In genomic region chr13:112781881-112782361, GRCh38 we compare ENCODE assay signal across 13 cellular contexts.
DNase-seq lines count a peak whose midpoint lies in the region; ATAC-seq, FAIRE-seq and TF ChIP-seq lines count a peak whose summit lies in the region.
"Had no signal": no experiment of that assay in that cellular context is flagged by ENCODE, and none has a peak within 500 bp of the region (broad histone marks: within the 10 kb centered on the region; RNA-seq: fewer than 3 reads in every experiment).

No MANE protein-coding gene starts in this region.

- H3K9me3 Mint-ChIP-seq in Caco-2 (ENCODE audit: unreplicated experiment): no peaks in the 10 kb centered on the region

- H2BK5ac ChIP-seq in IMR-90 (ENCODE audit: low read depth, low read length, poor library complexity, severe bottlenecking): peak overlapping the region; percentile 29

- H2BK120ac ChIP-seq in IMR-90 (ENCODE audit: low read depth, low read length): no peak overlapping the region

- CTCF ChIA-PET in IMR-90 (lab: Yijun Ruan, JAX) (no interaction called here), Caco-2 (lab: Charles Lee) (no interaction called here)

- peak overlapping the region; percentile 30; the same call in 1 of the 2 replicates for H4K5ac ChIP-seq in IMR-90 (ENCODE audit: low read depth, low read length)

- H4K91ac ChIP-seq in IMR-90 (ENCODE audit: insufficient read depth, low read depth, low read length): no peak overlapping the region

- no peak overlapping the region for H3K4me3 Mint-ChIP-seq in Caco-2 (ENCODE audit: unreplicated experiment)

- no peak overlapping the region for H3K27ac ChIP-seq in IMR-90 (ENCODE audit: insufficient read depth, low read length)
- H3K27ac ChIP-seq in right cardiac atrium (ENCODE audit: low read length): peak overlapping the region; percentile 40
- H3K27ac ChIP-seq in gastrocnemius medialis: peak overlapping the region; percentile 10 to 58 (median 38)
- H3K27ac ChIP-seq in Karpas-422 (ENCODE audit: low read length): no peak overlapping the region
- H3K27ac ChIP-seq: tibial artery had no signal

- no peak overlapping the region for H4K8ac ChIP-seq in IMR-90 (ENCODE audit: low read depth in 2 of 2, low read length in 2 of 2)

- no peak for TF ChIP-seq RAD21 in IMR-90 (IDR thresholded peaks at IDR 0.05; ENCODE audit: low read length)

- H3K4me2 ChIP-seq in IMR-90 (ENCODE audit: low read depth, low read length): no peak overlapping the region
- no peak overlapping the region for H3K4me2 ChIP-seq in Karpas-422 (ENCODE audit: low read depth, low read length, poor library complexity, severe bottlenecking)

- dilution Hi-C loops in IMR-90 (cut with HindIII; ENCODE audit: low sequenced_read_pairs, unreplicated experiment): no loop called here

- H3K14ac ChIP-seq in IMR-90 (replicated peaks; ENCODE audit: low read depth, low read length): 0 out of 2 replicates have a peak overlapping the region, but pooled peaks have one; percentile 29

- POLR2A ChIA-PET in IMR-90 (lab: Charles Lee; ENCODE audit: unreplicated experiment) (interaction anchor here (0.6 kb wide), 1 partner anchor 20 kb away, joined by 3 read pairs; no protein-coding TSS in a partner anchor), Caco-2 (lab: Charles Lee) (no interaction called here)

- H3K79me1 ChIP-seq in IMR-90 (ENCODE audit: low read depth in 1 of 2, low read length in 2 of 2): peaks cover 25 to 30% of the 10 kb centered on the region in 2 experiments

- H3K4ac ChIP-seq in IMR-90 (ENCODE audit: low read depth, low read length): peak overlapping the region; percentile 35; the same call in 1 of the 2 replicates

- H3K4me3 ChIP-seq in IMR-90 (ENCODE audit: insufficient read depth, low read depth, low read length) (no peak overlapping the region), right cardiac atrium (ENCODE audit: low read length) (no peak overlapping the region), gastrocnemius medialis (no peak overlapping the region), Karpas-422 (ENCODE audit: low read length) (no peak overlapping the region), Caco-2 (ENCODE audit: low read depth, low read length) (no peak overlapping the region)
- H3K4me3 ChIP-seq: esophagus squamous epithelium, Peyer's patch, tibial artery had no signal

- no peak overlapping the region for H3K56ac ChIP-seq in IMR-90 (ENCODE audit: extremely low read depth, insufficient read depth, low read length)

- H3K4me1 ChIP-seq in IMR-90 (ENCODE audit: control insufficient read depth, insufficient read depth, low read length) (peaks cover 30% of the 10 kb centered on the region), right cardiac atrium (ENCODE audit: control insufficient read depth, insufficient read depth, low read length) (peaks cover 13% of the 10 kb centered on the region), gastrocnemius medialis (peaks cover 8 to 12% of the 10 kb centered on the region in 2 donors), Karpas-422 (ENCODE audit: low read length) (no peaks in the 10 kb centered on the region), Caco-2 (no peaks in the 10 kb centered on the region)
- H3K4me1 ChIP-seq: Peyer's patch, tibial artery had no signal

- H3K27me3 Mint-ChIP-seq in Caco-2 (ENCODE audit: insufficient read depth, unreplicated experiment): no peaks in the 10 kb centered on the region

- H2AK9ac ChIP-seq in IMR-90 (replicated peaks; ENCODE audit: low read depth, low read length, poor library complexity): peak overlapping the region; percentile 23

- intact Hi-C loops in IMR-90 (cut with micrococcal nuclease) (loop anchor here (5.0 kb wide), 1 partner anchor 90 kb away; the partner anchor contains the start of gene ATP11A), right cardiac atrium (cut with DNase I) (no loop called here), gastrocnemius medialis (cut with DNase I; ENCODE audit: low total_unique reads) (no loop called here), Caco-2 (cut with micrococcal nuclease; ENCODE audit: unreplicated experiment) (no loop called here)

- H3K36me3 Mint-ChIP-seq in Caco-2 (ENCODE audit: insufficient read depth, unreplicated experiment): peaks cover 57% of the 10 kb centered on the region

- TF ChIP-seq POLR2A in IMR-90 (IDR thresholded peaks at IDR 0.05; ENCODE audit: low read depth, low read length): no peak
- TF ChIP-seq POLR2A in gastrocnemius medialis (IDR thresholded peaks at IDR 0.05): no peak

- H2BK15ac ChIP-seq in IMR-90 (ENCODE audit: low read depth, low read length): peak overlapping the region; percentile 21; the same call in 1 of the 3 replicates

- FAIRE-seq in urothelium cell line (lab: Jason Lieb, UNC): no peak

- no peak for TF ChIP-seq CTCF in IMR-90 (conservative IDR thresholded peaks at IDR 0.05; ENCODE audit: low read depth, low read length)
- no peak for TF ChIP-seq CTCF in gastrocnemius medialis (IDR thresholded peaks at IDR 0.05 in 4 of 5, conservative IDR thresholded peaks at IDR 0.05 in 1 of 5)
- no peak for TF ChIP-seq CTCF in Caco-2 (IDR thresholded peaks at IDR 0.05; ENCODE audit: insufficient read depth in 1 of 2, low read depth in 1 of 2, low read length in 1 of 2, severe bottlenecking in 1 of 2, unreplicated experiment in 1 of 2)

- no peak overlapping the region for H3K27ac Mint-ChIP-seq in Caco-2 (ENCODE audit: unreplicated experiment)

- H3K36me3 ChIP-seq in IMR-90 (ENCODE audit: control insufficient read depth, insufficient read depth, low read length) (peaks cover 4% of the 10 kb centered on the region; the same call in 1 of the 2 replicates), gastrocnemius medialis (peaks cover 0 to 7% of the 10 kb centered on the region in 2 donors), Karpas-422 (ENCODE audit: insufficient read depth, low read length) (no peaks in the 10 kb centered on the region), Caco-2 (ENCODE audit: control insufficient read depth, insufficient read depth, low read length) (peaks cover 3% of the 10 kb centered on the region)

- no TSS peak for BruUV-seq in IMR-90 (replicated peaks; lab: Mats Ljungman, UMichigan)
- no TSS peak for BruUV-seq in Caco-2 (replicated peaks; lab: Mats Ljungman, UMichigan)

- H4K20me1 ChIP-seq in IMR-90 (ENCODE audit: insufficient read depth, low read length) (peaks cover 22% of the 10 kb centered on the region), Karpas-422 (ENCODE audit: insufficient read depth, low read depth, low read length) (no peaks in the 10 kb centered on the region)

- no peaks in the 10 kb centered on the region for H3K9me2 ChIP-seq in Karpas-422 (replicated peaks; ENCODE audit: insufficient read depth, low read length)

- no peaks in the 10 kb centered on the region for H3K79me2 ChIP-seq in Karpas-422 (ENCODE audit: low read length)

- H3K9me1 ChIP-seq in IMR-90 (ENCODE audit: insufficient read depth, low read length): peaks cover 15% of the 10 kb centered on the region

- no peaks in the 10 kb centered on the region for H3K4me1 Mint-ChIP-seq in Caco-2 (ENCODE audit: low read depth, unreplicated experiment)

- no peaks in the 10 kb centered on the region for H3K9me3 ChIP-seq in IMR-90 (ENCODE audit: control insufficient read depth, insufficient read depth, low read length)
- H3K9me3 ChIP-seq in right cardiac atrium (ENCODE audit: control insufficient read depth, low read length): no peaks in the 10 kb centered on the region
- no peaks in the 10 kb centered on the region for H3K9me3 ChIP-seq in gastrocnemius medialis
- H3K9me3 ChIP-seq in Karpas-422 (ENCODE audit: low read length): no peaks in the 10 kb centered on the region
- no peaks in the 10 kb centered on the region for H3K9me3 ChIP-seq in Caco-2
- H3K9me3 ChIP-seq: esophagus squamous epithelium, Peyer's patch, tibial artery had no signal

- ATAC-seq in IMR-90 (ENCODE audit: low read depth): no peak
- ATAC-seq in right cardiac atrium: peak; percentile 58 to 64
- peak in 1 of 2 donors; percentile 62 for ATAC-seq in gastrocnemius medialis

- H3K27me3 ChIP-seq in IMR-90 (ENCODE audit: control insufficient read depth, insufficient read depth, low read length) (no peaks in the 10 kb centered on the region), right cardiac atrium (ENCODE audit: control insufficient read depth, insufficient read depth) (no peaks in the 10 kb centered on the region), gastrocnemius medialis (no peaks in the 10 kb centered on the region), Karpas-422 (ENCODE audit: low read length) (no peaks in the 10 kb centered on the region), Caco-2 (replicated peaks; ENCODE audit: control insufficient read depth, insufficient read depth, low read length) (no peaks in the 10 kb centered on the region)
- H3K27me3 ChIP-seq: esophagus squamous epithelium, Peyer's patch, tibial artery had no signal

- no peak overlapping the region for H3K23ac ChIP-seq in IMR-90 (ENCODE audit: low read depth, low read length)

- in situ Hi-C loops in IMR-90 (cut with MboI; ENCODE audit: low sequenced_read_pairs): no loop called here
- in situ Hi-C loops in gastrocnemius medialis (cut with MboI; ENCODE audit: low sequenced_read_pairs in 4 of 4): no loop called here

- 100% methylated on average over 5 of the region's 19 CpGs; no CpG with 5 or more reads in 1 of the 2 experiments for WGBS in IMR-90 (ENCODE audit: extremely low coverage in 2 of 2, insufficient read length in 1 of 2), 2 experiments
- WGBS in right cardiac atrium: 66% methylated on average over 19 of the region's 19 CpGs

- H3K18ac ChIP-seq in IMR-90 (ENCODE audit: low read depth, low read length): peak overlapping the region; percentile 17; the same call in 1 of the 2 replicates

- peak overlapping the region; percentile 68 for H2AK5ac ChIP-seq in IMR-90 (ENCODE audit: low read depth, low read length)

- no peak overlapping the region for H2BK20ac ChIP-seq in IMR-90 (ENCODE audit: low read depth, low read length)

- H2AFZ ChIP-seq in IMR-90 (replicated peaks; ENCODE audit: low read length, poor library complexity) (peak overlapping the region; percentile 41), Karpas-422 (ENCODE audit: low read length) (no peak overlapping the region)

- H3K9ac ChIP-seq in IMR-90 (ENCODE audit: low read depth, low read length) (no peak overlapping the region), Karpas-422 (ENCODE audit: low read length) (no peak overlapping the region)

- DNase-seq in IMR-90: no peak
- peak; percentile 88 for DNase-seq in astrocyte of the hippocampus (ENCODE audit: low read depth, low spot score)
- peak; percentile 61 to 80 (median 79) for DNase-seq in right cardiac atrium
- DNase-seq in gastrocnemius medialis: no peak
- no peak for DNase-seq in Karpas-422
- DNase-seq in SKM-1 treated with dmso at 0.1 percent for 144 hours (lab: John Stamatoyannopoulos, UW; ENCODE audit: unreplicated experiment): no peak
- no peak for DNase-seq in Caco-2
- no peak for DNase-seq in urothelium cell line (ENCODE audit: low spot score)
- DNase-seq: activated naive CD4-positive, alpha-beta T cell treated with Interleukin-2 at 50 U/mL for 16 hours; DND-41; esophagus squamous epithelium; Peyer's patch; tibial artery had no signal

Comparison
In these comparisons a context has a peak if more than half of its experiments do, and no peak if none do; other contexts are left out.
1. DNase-seq: peak in astrocyte of the hippocampus (single experiment) and right cardiac atrium (3 of 3); none in IMR-90 (single experiment), gastrocnemius medialis (0 of 2), Karpas-422 (single experiment), SKM-1 treated with dmso at 0.1 percent for 144 hours (single experiment), Caco-2 (0 of 2) and urothelium cell line (single experiment).
2. H3K27ac ChIP-seq: peak in right cardiac atrium (single experiment) and gastrocnemius medialis (4 of 4); none in IMR-90 (single experiment) and Karpas-422 (single experiment).